8 cellular contexts compared by ENCODE assay signal in genomic region chr10:17200885-17201164, GRCh38. TPM values are rescaled to one million over a fixed set of nuclear protein-coding genes. Genes with fewer than 3 reads are reported as not detected.
DNase-seq lines count a peak whose midpoint lies in the region; ATAC-seq and TF ChIP-seq lines count a peak whose summit lies in the region.

No MANE protein-coding gene starts in this region.

- intact Hi-C loops in activated CD4-positive, alpha-beta memory T cell treated with anti-CD3 and anti-CD28 coated beads for 36 hours (cut with micrococcal nuclease) = loop anchor here (1.0 to 10.0 kb wide), 6 partner anchors 15 to 1454 kb away; partner anchors contain the start of genes ARL5B, NSUN6, PTER and RSU1

- CTCF ChIA-PET in activated CD8-positive, alpha-beta memory T cell treated with anti-CD3 and anti-CD28 coated beads, Interleukin-2, amount 10 ng/mL, durations not matched to agents 7 days and 5 days (lab: Charles Lee) = interaction anchor here (0.6 to 3.2 kb wide), 12 partner anchors 12 to 358 kb away, joined by 3 to 36 read pairs (median 4); partner anchors contain the start of gene VIM
- CTCF ChIA-PET in activated CD4-positive, alpha-beta memory T cell treated with anti-CD3 and anti-CD28 coated beads for 36 hours (lab: Charles Lee) = interaction anchor here (0.8 to 4.0 kb wide), 5 partner anchors 10 to 56 kb away, joined by 3 to 28 read pairs (median 5); partner anchors contain the start of gene VIM

- H3K4me3 ChIP-seq in H7 (ENCODE audit: insufficient read depth, low read depth, low read length) (peak overlapping the region; percentile 66), MG63 (peak overlapping the region; percentile 52), fibroblast of pulmonary artery (replicated peaks; ENCODE audit: low read depth, low read length) (peak overlapping the region; percentile 70)

- no peaks in the 10 kb centered on the region for H3K27me3 Mint-ChIP-seq in activated CD8-positive, alpha-beta memory T cell treated with anti-CD3 and anti-CD28 coated beads, Interleukin-2, amount 10 ng/mL, durations not matched to agents 7 days and 5 days
- H3K27me3 Mint-ChIP-seq in activated CD4-positive, alpha-beta memory T cell treated with anti-CD3 and anti-CD28 coated beads for 36 hours = no peaks in the 10 kb centered on the region
- H3K27me3 Mint-ChIP-seq in natural killer cell treated with Interleukin-12 subunit alpha and Interleukin-12 subunit beta and Interleukin-15 and Interleukin-18, amount 100 ng/mL, for 72 hours = no peaks in the 10 kb centered on the region

- H3K36me3 ChIP-seq in H7 (replicated peaks; ENCODE audit: control insufficient read depth, insufficient read depth, low read length) (no peaks in the 10 kb centered on the region), MG63 (no peaks in the 10 kb centered on the region)

- H3K36me3 Mint-ChIP-seq in activated CD8-positive, alpha-beta memory T cell treated with anti-CD3 and anti-CD28 coated beads, Interleukin-2, amount 10 ng/mL, durations not matched to agents 7 days and 5 days = peaks cover 2% of the 10 kb centered on the region
- H3K36me3 Mint-ChIP-seq in activated CD4-positive, alpha-beta memory T cell treated with anti-CD3 and anti-CD28 coated beads for 36 hours = no peaks in the 10 kb centered on the region
- no peaks in the 10 kb centered on the region for H3K36me3 Mint-ChIP-seq in natural killer cell treated with Interleukin-12 subunit alpha and Interleukin-12 subunit beta and Interleukin-15 and Interleukin-18, amount 100 ng/mL, for 72 hours

- TF ChIP-seq CTCF in fibroblast of pulmonary artery (IDR thresholded peaks at IDR 0.05; ENCODE audit: low read length, missing control alignments) = no peak

- peak overlapping the region; percentile 87 for H3K27ac Mint-ChIP-seq in activated CD8-positive, alpha-beta memory T cell treated with anti-CD3 and anti-CD28 coated beads, Interleukin-2, amount 10 ng/mL, durations not matched to agents 7 days and 5 days
- peak overlapping the region; percentile 91 for H3K27ac Mint-ChIP-seq in activated CD4-positive, alpha-beta memory T cell treated with anti-CD3 and anti-CD28 coated beads for 36 hours
- peak overlapping the region; percentile 89 to 94 for H3K27ac Mint-ChIP-seq in natural killer cell treated with Interleukin-12 subunit alpha and Interleukin-12 subunit beta and Interleukin-15 and Interleukin-18, amount 100 ng/mL, for 72 hours

- DNase-seq in activated CD8-positive, alpha-beta memory T cell treated with anti-CD3 and anti-CD28 coated beads, Interleukin-2, amount 10 ng/mL, durations not matched to agents 7 days and 5 days = peak; percentile 58
- DNase-seq in activated CD8-positive, alpha-beta memory T cell treated with anti-CD3 and anti-CD28 coated beads for 24 hours = no peak
- DNase-seq in H7 (no peak), MG63 (peak; percentile 25), fibroblast of pulmonary artery (ENCODE audit: low read depth) (peak; percentile 63), epidermal melanocyte (ENCODE audit: insufficient read length, low spot score) (no peak)
- DNase-seq in activated CD4-positive, alpha-beta memory T cell treated with anti-CD3 and anti-CD28 coated beads for 36 hours = peak; percentile 43
- DNase-seq in natural killer cell treated with Interleukin-12 subunit alpha and Interleukin-12 subunit beta and Interleukin-15 and Interleukin-18, amount 100 ng/mL, for 72 hours (ENCODE audit: low spot score) = no peak

- peaks cover 3% of the 10 kb centered on the region; the same call in 1 of the 2 replicates for H3K9me3 ChIP-seq in MG63

- H3K9me3 Mint-ChIP-seq in activated CD8-positive, alpha-beta memory T cell treated with anti-CD3 and anti-CD28 coated beads, Interleukin-2, amount 10 ng/mL, durations not matched to agents 7 days and 5 days (ENCODE audit: low read depth) = no peaks in the 10 kb centered on the region
- H3K9me3 Mint-ChIP-seq in activated CD4-positive, alpha-beta memory T cell treated with anti-CD3 and anti-CD28 coated beads for 36 hours = no peaks in the 10 kb centered on the region
- no peaks in the 10 kb centered on the region for H3K9me3 Mint-ChIP-seq in natural killer cell treated with Interleukin-12 subunit alpha and Interleukin-12 subunit beta and Interleukin-15 and Interleukin-18, amount 100 ng/mL, for 72 hours

- H3K4me3 Mint-ChIP-seq in activated CD8-positive, alpha-beta memory T cell treated with anti-CD3 and anti-CD28 coated beads, Interleukin-2, amount 10 ng/mL, durations not matched to agents 7 days and 5 days = peak overlapping the region; percentile 93
- peak overlapping the region; percentile 94 for H3K4me3 Mint-ChIP-seq in activated CD4-positive, alpha-beta memory T cell treated with anti-CD3 and anti-CD28 coated beads for 36 hours
- H3K4me3 Mint-ChIP-seq in natural killer cell treated with Interleukin-12 subunit alpha and Interleukin-12 subunit beta and Interleukin-15 and Interleukin-18, amount 100 ng/mL, for 72 hours = peak overlapping the region; percentile 90

- POLR2A ChIA-PET in activated CD4-positive, alpha-beta memory T cell treated with anti-CD3 and anti-CD28 coated beads for 36 hours (lab: Charles Lee) = interaction anchor here (0.5 to 3.1 kb wide), 11 partner anchors 13 to 310 kb away, joined by 3 to 50 read pairs (median 5); partner anchors contain the start of gene VIM

- peaks cover 52% of the 10 kb centered on the region for H3K4me1 Mint-ChIP-seq in activated CD8-positive, alpha-beta memory T cell treated with anti-CD3 and anti-CD28 coated beads, Interleukin-2, amount 10 ng/mL, durations not matched to agents 7 days and 5 days
- H3K4me1 Mint-ChIP-seq in activated CD4-positive, alpha-beta memory T cell treated with anti-CD3 and anti-CD28 coated beads for 36 hours (ENCODE audit: low read depth) = peaks cover 42% of the 10 kb centered on the region
- H3K4me1 Mint-ChIP-seq in natural killer cell treated with Interleukin-12 subunit alpha and Interleukin-12 subunit beta and Interleukin-15 and Interleukin-18, amount 100 ng/mL, for 72 hours (ENCODE audit: low read depth in 2 of 2) = peaks cover 27 to 30% of the 10 kb centered on the region in 2 donors

- H3K27me3 ChIP-seq in H7 (ENCODE audit: control insufficient read depth, insufficient read depth, low read length) (no peaks in the 10 kb centered on the region), MG63 (no peaks in the 10 kb centered on the region)

- ATAC-seq in activated CD8-positive, alpha-beta memory T cell treated with anti-CD3 and anti-CD28 coated beads, Interleukin-2, amount 10 ng/mL, durations not matched to agents 7 days and 5 days = peak; percentile 35
- peak in 1 of 2 donors; percentile 22 for ATAC-seq in natural killer cell treated with Interleukin-12 subunit alpha and Interleukin-12 subunit beta and Interleukin-15 and Interleukin-18, amount 100 ng/mL, for 72 hours

RNA-seq across cellular contexts. Expression of gene TRDMT1, which starts 0.6 kb away (rescaled TPM):
- total RNA-seq in activated CD8-positive, alpha-beta memory T cell treated with anti-CD3 and anti-CD28 coated beads, Interleukin-2, amount 10 ng/mL, durations not matched to agents 7 days and 5 days = 1 to 10 TPM; 7.7 to 9.2 TPM
- total RNA-seq in H7 (2014; rRNA removed; shearing (Covaris generic)) = 8.0 and 8.6 TPM in 2 replicates
- 3.3 and 13.1 TPM in 2 replicates for total RNA-seq in MG63 (2014; rRNA removed; shearing (Covaris generic); ENCODE audit: low replicate concordance)
- 1 to 10 TPM; 5.0 to 5.8 TPM for total RNA-seq in activated CD4-positive, alpha-beta memory T cell treated with anti-CD3 and anti-CD28 coated beads for 36 hours
- 10 to 100 TPM in 1 of 2 donors, 1 to 10 TPM in 1; 8.1 to 15.2 TPM for total RNA-seq in natural killer cell treated with Interleukin-12 subunit alpha and Interleukin-12 subunit beta and Interleukin-15 and Interleukin-18, amount 100 ng/mL, for 72 hours

RNA-seq across cellular contexts. Expression of gene VIM, which starts 27.2 kb away (rescaled TPM):
- total RNA-seq in activated CD8-positive, alpha-beta memory T cell treated with anti-CD3 and anti-CD28 coated beads, Interleukin-2, amount 10 ng/mL, durations not matched to agents 7 days and 5 days = 1,000 to 10,000 TPM; 1,771 to 2,143 TPM
- total RNA-seq in H7 (2014; rRNA removed; shearing (Covaris generic)) = 1,966 TPM in 2 replicates
- 6,535 and 7,091 TPM in 2 replicates for total RNA-seq in MG63 (2014; rRNA removed; shearing (Covaris generic); ENCODE audit: low replicate concordance)
- 100 to 1,000 TPM; 515 to 525 TPM for total RNA-seq in activated CD4-positive, alpha-beta memory T cell treated with anti-CD3 and anti-CD28 coated beads for 36 hours
- total RNA-seq in natural killer cell treated with Interleukin-12 subunit alpha and Interleukin-12 subunit beta and Interleukin-15 and Interleukin-18, amount 100 ng/mL, for 72 hours = 100 to 1,000 TPM; 587 to 647 TPM

Comparison
In these comparisons a context has a peak if more than half of its experiments do, and no peak if none do; other contexts are left out.
1. DNase-seq: peak in activated CD8-positive, alpha-beta memory T cell treated with anti-CD3 and anti-CD28 coated beads, Interleukin-2, amount 10 ng/mL, durations not matched to agents 7 days and 5 days (single experiment), MG63 (single experiment), activated CD4-positive, alpha-beta memory T cell treated with anti-CD3 and anti-CD28 coated beads for 36 hours (single experiment) and fibroblast of pulmonary artery (single experiment); none in activated CD8-positive, alpha-beta memory T cell treated with anti-CD3 and anti-CD28 coated beads for 24 hours (single experiment), H7 (single experiment), natural killer cell treated with Interleukin-12 subunit alpha and Interleukin-12 subunit beta and Interleukin-15 and Interleukin-18, amount 100 ng/mL, for 72 hours (single experiment) and epidermal melanocyte (single experiment).
2. Peak in every context shown above with its lines, with median percentiles within 50 percentile points of each other: H3K27ac Mint-ChIP-seq, H3K4me3 Mint-ChIP-seq and H3K4me3 ChIP-seq.